9 cellular contexts compared by ENCODE assay signal in the genomic region with DNA sequence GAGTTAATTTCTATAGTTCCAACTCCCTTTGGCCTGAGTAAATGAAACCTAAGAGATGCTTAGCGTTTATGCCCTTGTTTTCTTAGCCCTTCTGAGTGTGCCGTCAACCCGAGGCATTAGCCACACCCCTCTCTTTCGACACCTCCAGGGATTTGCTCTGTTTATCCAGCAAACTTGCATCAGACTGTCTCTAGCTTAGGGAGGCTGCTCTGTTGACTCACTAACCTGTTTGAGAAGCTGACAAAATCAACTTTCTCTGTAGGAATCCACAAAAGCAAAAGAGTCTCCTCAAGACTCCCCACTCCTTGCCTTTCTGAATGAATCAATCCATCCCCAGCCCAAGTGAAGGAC.
DNase-seq lines count a peak whose midpoint lies in the region; ATAC-seq and TF ChIP-seq lines count a peak whose summit lies in the region.
"Had no signal": no experiment of that assay in that cellular context is flagged by ENCODE, and none has a peak within 500 bp of the region (broad histone marks: within the 10 kb centered on the region; RNA-seq: fewer than 3 reads in every experiment).

No MANE protein-coding gene starts in this region.

- H3K9me3 ChIP-seq in mucosa of descending colon = no peaks in the 10 kb centered on the region

- TF ChIP-seq CTCF in AG10803 (conservative IDR thresholded peaks at IDR 0.05; ENCODE audit: low read length) (no peak), mucosa of descending colon (IDR thresholded peaks at IDR 0.05) (no peak)

- peak; percentile 65 for ATAC-seq in mucosa of descending colon

- intact Hi-C loops in mucosa of descending colon (cut with DNase I, micrococcal nuclease) = no loop called here

- DNase-seq in AG10803 (ENCODE audit: low read depth) = peak; percentile 96
- peak; percentile 7 for DNase-seq in NCI-H187 (lab: John Stamatoyannopoulos, UW)
- peak; percentile 98 for DNase-seq in dedifferentiated amniotic fluid mesenchymal stem cell (ENCODE audit: extremely low spot score)
- peak in 1 of 3 donors; percentile 30 for DNase-seq in mucosa of descending colon
- DNase-seq in stimulated activated naive CD4-positive, alpha-beta T cell (lab: John Stamatoyannopoulos, UW) = no peak
- no peak for DNase-seq in activated gamma-delta T cell treated with Interleukin-2 at 50 U/mL for 16 hours
- no peak for DNase-seq in activated CD8-positive, alpha-beta memory T cell treated with anti-CD3 and anti-CD28 coated beads for 24 hours
- DNase-seq in cerebellum (ENCODE audit: low spot score) = no peak
- DNase-seq: activated CD4-positive, alpha-beta T cell treated with anti-CD3 and anti-CD28 coated beads for 4 hours had no signal

- H3K36me3 ChIP-seq in mucosa of descending colon (ENCODE audit: low read depth) = no peaks in the 10 kb centered on the region

- no peaks in the 10 kb centered on the region for H3K4me1 ChIP-seq in mucosa of descending colon (ENCODE audit: low read depth)

- H3K4me3 ChIP-seq in AG10803 (ENCODE audit: low read length) = no peak overlapping the region
- H3K4me3 ChIP-seq in mucosa of descending colon = no peak overlapping the region

Comparison
In these comparisons a context has a peak if more than half of its experiments do, and no peak if none do; other contexts are left out.
1. DNase-seq: peak in AG10803 (single experiment), NCI-H187 (2 of 2) and dedifferentiated amniotic fluid mesenchymal stem cell (single experiment); none in stimulated activated naive CD4-positive, alpha-beta T cell (0 of 6), activated gamma-delta T cell treated with Interleukin-2 at 50 U/mL for 16 hours (single experiment), activated CD8-positive, alpha-beta memory T cell treated with anti-CD3 and anti-CD28 coated beads for 24 hours (single experiment) and cerebellum (single experiment).